ENCODE assay signal across 8 cellular contexts in genomic region chr3:108589081-108589997, GRCh38. TPM values are rescaled to one million over a fixed set of nuclear protein-coding genes. Genes with fewer than 3 reads are reported as not detected.
DNase-seq lines count a peak whose midpoint lies in the region; ATAC-seq and TF ChIP-seq lines count a peak whose summit lies in the region.

Gene CIP2A, minus strand, starts transcription at chr3:108589438. Its CDS starts 63 bp downstream, at chr3:108589375.
Gene DZIP3, plus strand, starts transcription at chr3:108589722. Its CDS starts 15,685 bp downstream, at chr3:108605407.

- peaks cover 20% of the 10 kb centered on the region for H3K4me1 ChIP-seq in vagina

- peak within 1 kb of the TSS; percentile 95 for H3K27ac ChIP-seq in vagina

- intact Hi-C loops in vagina (cut with DNase I): no loop called here

- TF ChIP-seq CTCF in astrocyte of the cerebellum (IDR thresholded peaks at IDR 0.05; ENCODE audit: low read depth, low read length, missing control alignments) (no peak), vagina (IDR thresholded peaks at IDR 0.05) (no peak)

- in situ Hi-C loops in astrocyte of the cerebellum (cut with HindIII; ENCODE audit: low sequenced_read_pairs): no loop called here

- TF ChIP-seq POLR2A in vagina (IDR thresholded peaks at IDR 0.05): peak in 1 of 2 donors; percentile 32

- H3K27me3 ChIP-seq in vagina: no peaks in the 10 kb centered on the region

- peak; percentile 64 for DNase-seq in NCI-H2029 treated with DMSO at 0.1 percent for 48 hours (lab: John Stamatoyannopoulos, UW)
- peak; percentile 92 for DNase-seq in T1000 (lab: John Stamatoyannopoulos, UW)
- peak; percentile 88 for DNase-seq in astrocyte of the cerebellum (ENCODE audit: low read depth)
- peak; percentile 79 for DNase-seq in hepatic stellate cell (ENCODE audit: low spot score)
- peak; percentile 83 for DNase-seq in putamen (ENCODE audit: low spot score)
- peak in 1 of 2 donors; percentile 90 for DNase-seq in vagina (ENCODE audit: extremely low spot score in 2 of 2)

- ATAC-seq in GM18511 (IDR thresholded peaks at IDR 0.05; ENCODE audit: unreplicated experiment): peak; percentile 92
- peak; percentile 93 for ATAC-seq in HG03025 (IDR thresholded peaks at IDR 0.05; ENCODE audit: low FRiP score, unreplicated experiment)

- H3K9me3 ChIP-seq in vagina: no peaks in the 10 kb centered on the region

- H3K4me3 ChIP-seq in astrocyte of the cerebellum (ENCODE audit: low read depth, low read length): peak within 1 kb of the TSS; percentile 84
- peak within 1 kb of the TSS; percentile 58 to 66 for H3K4me3 ChIP-seq in vagina

- no peaks in the 10 kb centered on the region for H3K36me3 ChIP-seq in vagina

RNA-seq across cellular contexts. Expression of gene CIP2A, which starts in this region (rescaled TPM):
- total RNA-seq in vagina: 6.9 TPM

RNA-seq across cellular contexts. Expression of gene DZIP3, which starts in this region (rescaled TPM):
- 7.4 TPM for total RNA-seq in vagina
